In the genomic region with DNA sequence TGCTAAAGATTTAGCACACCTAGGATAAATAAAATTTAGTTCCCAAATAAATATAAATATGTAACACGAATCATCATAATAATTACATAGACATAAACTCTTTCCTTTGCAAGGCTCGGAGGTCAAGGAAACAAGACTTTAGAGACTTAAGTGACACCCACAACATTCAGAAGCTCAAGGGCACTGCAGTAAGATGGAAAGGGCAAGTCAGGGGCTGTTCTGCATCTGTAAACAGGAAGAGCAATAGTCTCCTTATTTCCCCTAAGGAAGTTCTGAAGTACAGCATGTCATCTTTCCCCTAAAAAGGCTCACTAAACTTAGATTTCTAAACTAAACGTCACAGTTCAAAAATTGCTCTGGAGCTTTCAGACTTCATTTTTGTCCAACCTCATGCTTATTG, we compare ENCODE assay signal across 12 cellular contexts. TPM values are rescaled to one million over a fixed set of nuclear protein-coding genes. Genes with fewer than 3 reads are reported as not detected.
DNase-seq lines count a peak whose midpoint lies in the region; ATAC-seq and TF ChIP-seq lines count a peak whose summit lies in the region.
"Had no signal": no experiment of that assay in that cellular context is flagged by ENCODE, and none has a peak within 500 bp of the region (broad histone marks: within the 10 kb centered on the region; RNA-seq: fewer than 3 reads in every experiment).

No MANE protein-coding gene starts in this region.

- POLR2A ChIA-PET in OCI-LY7 (lab: Charles Lee), result interaction anchor here (0.6 to 4.7 kb wide), 15 partner anchors 9 to 383 kb away, joined by 3 to 41 read pairs (median 5); partner anchors contain the start of gene KBTBD8

- H3K27ac ChIP-seq in OCI-LY7 (ENCODE audit: low read depth, low read length, poor library complexity, severe bottlenecking), result peak overlapping the region; percentile 73
- H3K27ac ChIP-seq in fibroblast of lung (ENCODE audit: insufficient read depth, low read length), result no peak overlapping the region
- H3K27ac ChIP-seq: neutrophil, right atrium auricular region, RWPE1 had no signal

- H4K20me1 ChIP-seq in OCI-LY7 (ENCODE audit: insufficient read depth, low read length) (no peaks in the 10 kb centered on the region), fibroblast of lung (ENCODE audit: control insufficient read depth, extremely low read depth, insufficient read depth, low read length) (no peaks in the 10 kb centered on the region)

- H2AFZ ChIP-seq in OCI-LY7 (ENCODE audit: low read length) (peak overlapping the region; percentile 97), fibroblast of lung (ENCODE audit: low read length) (no peak overlapping the region)

- H3K36me3 ChIP-seq in OCI-LY7 (ENCODE audit: insufficient read depth, low read length) (no peaks in the 10 kb centered on the region), fibroblast of lung (ENCODE audit: control insufficient read depth, insufficient read depth, low read length) (no peaks in the 10 kb centered on the region)
- H3K36me3 ChIP-seq: neutrophil, right atrium auricular region had no signal

- H3K79me2 ChIP-seq in OCI-LY7 (ENCODE audit: insufficient read depth, low read depth, low read length) (no peaks in the 10 kb centered on the region), fibroblast of lung (ENCODE audit: control insufficient read depth, insufficient read depth, low read length) (no peaks in the 10 kb centered on the region)

- H3K9me2 ChIP-seq in OCI-LY7 (ENCODE audit: insufficient read depth, low read length), result no peaks in the 10 kb centered on the region

- no peaks in the 10 kb centered on the region for H3K36me3 Mint-ChIP-seq in activated naive CD4-positive, alpha-beta T cell treated with anti-CD3 and anti-CD28 coated beads, Interleukin-2, amount 10 ng/mL, durations not matched to agents 7 days and 5 days
- no peaks in the 10 kb centered on the region for H3K36me3 Mint-ChIP-seq in nephron progenitor cell (ENCODE audit: low read depth)

- H3K9me3 ChIP-seq in OCI-LY7 (ENCODE audit: low read length) (no peaks in the 10 kb centered on the region), fibroblast of lung (ENCODE audit: control insufficient read depth, insufficient read depth, low read depth, low read length) (no peaks in the 10 kb centered on the region)
- H3K9me3 ChIP-seq: neutrophil, right atrium auricular region had no signal

- no TSS peak for BruUV-seq in OCI-LY7 (replicated peaks; lab: Mats Ljungman, UMichigan)

- H3K9me3 Mint-ChIP-seq in activated naive CD4-positive, alpha-beta T cell treated with anti-CD3 and anti-CD28 coated beads, Interleukin-2, amount 10 ng/mL, durations not matched to agents 7 days and 5 days, result no peaks in the 10 kb centered on the region
- no peaks in the 10 kb centered on the region for H3K9me3 Mint-ChIP-seq in stimulated activated naive CD8-positive, alpha-beta T cell treated with anti-CD3 and anti-CD28 coated beads, Interleukin-15, amount 100 ng/mL, for 72 hours
- H3K9me3 Mint-ChIP-seq in nephron progenitor cell, result no peaks in the 10 kb centered on the region
- H3K9me3 Mint-ChIP-seq: activated T-cell treated with anti-CD3 and anti-CD28 coated beads, Interleukin-2, amount 50 U/mL, for 4 hours had no signal

- CTCF ChIA-PET in activated naive CD4-positive, alpha-beta T cell treated with anti-CD3 and anti-CD28 coated beads, Interleukin-2, amount 10 ng/mL, durations not matched to agents 7 days and 5 days (lab: Charles Lee), result interaction anchor here (0.6 to 3.6 kb wide), 14 partner anchors 17 to 1922 kb away, joined by 3 to 31 read pairs (median 6); partner anchors contain the start of gene KBTBD8
- CTCF ChIA-PET in OCI-LY7 (lab: Charles Lee; ENCODE audit: unreplicated experiment), result interaction anchor here (1.1 to 2.7 kb wide), 5 partner anchors 56 to 142 kb away, joined by 3 to 16 read pairs (median 4); no protein-coding TSS in a partner anchor

- intact Hi-C loops in OCI-LY7 (cut with micrococcal nuclease; ENCODE audit: unreplicated experiment), result loop anchor here (2.0 kb wide), 1 partner anchor 32 kb away; no protein-coding TSS in a partner anchor

- TF ChIP-seq CTCF in OCI-LY7 (conservative IDR thresholded peaks at IDR 0.05; ENCODE audit: low read length) (no peak), fibroblast of lung (conservative IDR thresholded peaks at IDR 0.05 in 1 of 2, IDR thresholded peaks at IDR 0.05 in 1 of 2; ENCODE audit: low read depth in 1 of 2, low read length in 2 of 2) (no peak), nephron progenitor cell (IDR thresholded peaks at IDR 0.05) (no peak)

- H3K4me2 ChIP-seq in OCI-LY7 (ENCODE audit: low read length) (peak overlapping the region; percentile 73), fibroblast of lung (ENCODE audit: extremely low read depth, insufficient read depth, low read length) (peak overlapping the region; percentile 16)

- peaks cover 4% of the 10 kb centered on the region for H3K27me3 Mint-ChIP-seq in activated naive CD4-positive, alpha-beta T cell treated with anti-CD3 and anti-CD28 coated beads, Interleukin-2, amount 10 ng/mL, durations not matched to agents 7 days and 5 days
- H3K27me3 Mint-ChIP-seq in stimulated activated naive CD8-positive, alpha-beta T cell treated with anti-CD3 and anti-CD28 coated beads, Interleukin-15, amount 100 ng/mL, for 72 hours, result no peaks in the 10 kb centered on the region
- no peaks in the 10 kb centered on the region for H3K27me3 Mint-ChIP-seq in nephron progenitor cell (ENCODE audit: low read depth, poor library complexity)

- H3K9ac ChIP-seq in fibroblast of lung (ENCODE audit: insufficient read depth, low read length), result no peak overlapping the region

- no peak for ATAC-seq in stimulated activated naive CD8-positive, alpha-beta T cell treated with anti-CD3 and anti-CD28 coated beads, Interleukin-15, amount 100 ng/mL, for 72 hours

- H3K4me1 Mint-ChIP-seq in activated naive CD4-positive, alpha-beta T cell treated with anti-CD3 and anti-CD28 coated beads, Interleukin-2, amount 10 ng/mL, durations not matched to agents 7 days and 5 days, result peaks cover 19% of the 10 kb centered on the region
- H3K4me1 Mint-ChIP-seq in stimulated activated naive CD8-positive, alpha-beta T cell treated with anti-CD3 and anti-CD28 coated beads, Interleukin-15, amount 100 ng/mL, for 72 hours, result peaks cover 12% of the 10 kb centered on the region
- peaks cover 10% of the 10 kb centered on the region for H3K4me1 Mint-ChIP-seq in nephron progenitor cell

- H3K4me3 Mint-ChIP-seq in activated naive CD4-positive, alpha-beta T cell treated with anti-CD3 and anti-CD28 coated beads, Interleukin-2, amount 10 ng/mL, durations not matched to agents 7 days and 5 days, result peak overlapping the region; percentile 55
- peak overlapping the region; percentile 74 to 75 for H3K4me3 Mint-ChIP-seq in stimulated activated naive CD8-positive, alpha-beta T cell treated with anti-CD3 and anti-CD28 coated beads, Interleukin-15, amount 100 ng/mL, for 72 hours
- no peak overlapping the region for H3K4me3 Mint-ChIP-seq in nephron progenitor cell

- H3K4me3 ChIP-seq in OCI-LY7 (ENCODE audit: low read depth, low read length, poor library complexity, severe bottlenecking), result peak overlapping the region; percentile 39
- H3K4me3 ChIP-seq in fibroblast of lung (replicated peaks in 1 of 4; ENCODE audit: control extremely low read depth in 1 of 4, insufficient read depth in 1 of 4, low read depth in 3 of 4, low read length in 4 of 4), result no peak overlapping the region

- peaks cover 10% of the 10 kb centered on the region for H3K27me3 ChIP-seq in fibroblast of lung (ENCODE audit: control insufficient read depth, insufficient read depth, low read length)
- H3K27me3 ChIP-seq: right atrium auricular region had no signal

- H3K27ac Mint-ChIP-seq in activated naive CD4-positive, alpha-beta T cell treated with anti-CD3 and anti-CD28 coated beads, Interleukin-2, amount 10 ng/mL, durations not matched to agents 7 days and 5 days, result peak overlapping the region; percentile 30
- no peak overlapping the region for H3K27ac Mint-ChIP-seq in stimulated activated naive CD8-positive, alpha-beta T cell treated with anti-CD3 and anti-CD28 coated beads, Interleukin-15, amount 100 ng/mL, for 72 hours
- no peak overlapping the region for H3K27ac Mint-ChIP-seq in nephron progenitor cell

- peaks cover 21% of the 10 kb centered on the region for H3K4me1 ChIP-seq in OCI-LY7 (ENCODE audit: insufficient read depth, low read length, poor library complexity, severe bottlenecking)
- H3K4me1 ChIP-seq in fibroblast of lung (ENCODE audit: control insufficient read depth, extremely low read depth, insufficient read depth, low read length), result no peaks in the 10 kb centered on the region
- H3K4me1 ChIP-seq: right atrium auricular region had no signal

- DNase-seq in activated naive CD4-positive, alpha-beta T cell treated with anti-CD3 and anti-CD28 coated beads, Interleukin-2, amount 10 ng/mL, durations not matched to agents 7 days and 5 days, result no peak
- no peak for DNase-seq in activated naive CD4-positive, alpha-beta T cell (lab: John Stamatoyannopoulos, UW)
- DNase-seq in OCI-LY7 (ENCODE audit: low spot score), result peak; percentile 8
- DNase-seq in fibroblast of lung (ENCODE audit: low read depth in 2 of 2), result no peak
- no peak for DNase-seq in stimulated activated naive CD8-positive, alpha-beta T cell treated with anti-CD3 and anti-CD28 coated beads, Interleukin-15, amount 100 ng/mL, for 72 hours
- no peak for DNase-seq in dermis blood vessel endothelial cell
- DNase-seq in nephron progenitor cell, result no peak
- DNase-seq in activated effector memory CD4-positive, alpha-beta T cell treated with Interleukin-2 at 50 U/mL for 16 hours, result no peak

RNA-seq across cellular contexts. Expression of gene KBTBD8, which starts 26.9 kb away (rescaled TPM):
- 16.4 and 18.4 TPM in 2 replicates for total RNA-seq in OCI-LY7 (2014; rRNA removed; shearing (Covaris generic))
- total RNA-seq in OCI-LY7 (2022) (24.8 and 26.3 TPM in 2 replicates), fibroblast of lung (1.0 and 2.3 TPM in 2 replicates), dermis blood vessel endothelial cell (1.7 and 2.6 TPM in 2 replicates)
- polyA plus RNA-seq in fibroblast of lung, result 1.1 and 4.2 TPM in 2 replicates
- 1.5 and 2.7 TPM in 2 replicates for polyA plus RNA-seq in fibroblast of lung (2012)
- polyA minus RNA-seq in fibroblast of lung (ENCODE audit: low replicate concordance), result 8.5 TPM in 1 of 2 replicates, not detected in the other
